8 cellular contexts compared by ENCODE assay signal in the genomic region with DNA sequence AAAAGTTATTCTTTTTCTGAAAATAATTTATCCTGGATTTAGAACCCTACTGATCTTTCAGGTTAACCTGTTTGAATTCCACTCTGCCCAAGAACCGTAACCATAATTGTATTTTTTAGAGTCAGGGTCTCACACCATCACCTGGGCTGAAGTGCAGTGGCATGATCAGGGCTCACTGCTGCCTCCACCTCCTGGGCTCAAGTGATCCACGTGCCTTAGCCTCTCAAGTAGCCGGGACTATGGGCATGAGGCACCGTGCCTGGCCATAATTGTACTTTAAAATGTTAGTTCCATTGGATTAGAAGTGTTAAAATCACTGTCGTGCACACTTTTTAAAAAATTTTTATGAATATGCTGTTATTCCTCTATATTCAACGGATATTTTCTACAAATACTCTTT. TPM values are rescaled to one million over a fixed set of nuclear protein-coding genes. Genes with fewer than 3 reads are reported as not detected.
DNase-seq lines count a peak whose midpoint lies in the region; ATAC-seq and TF ChIP-seq lines count a peak whose summit lies in the region.

No MANE protein-coding gene starts in this region.

- POLR2A ChIA-PET in activated CD4-positive, alpha-beta T cell treated with anti-CD3 and anti-CD28 coated beads, Interleukin-2, amount 10 ng/mL, durations not matched to agents 7 days and 5 days (lab: Charles Lee) = no interaction called here
- POLR2A ChIA-PET in activated B cell treated with CpG ODN at 0.5 μM for 24 hours (lab: Charles Lee) = interaction anchor here (0.6 to 2.4 kb wide), 14 partner anchors 9 to 484 kb away, joined by 3 to 26 read pairs (median 5); a partner anchor contains a TSS

- H3K4me1 ChIP-seq in suprapubic skin = peaks cover 24% of the 10 kb centered on the region

- TF ChIP-seq CTCF in activated B cell treated with CpG ODN at 0.5 μM for 24 hours (IDR thresholded peaks at IDR 0.05) = no peak
- TF ChIP-seq CTCF in suprapubic skin (IDR thresholded peaks at IDR 0.05) = no peak

- H3K9me3 Mint-ChIP-seq in activated CD4-positive, alpha-beta T cell treated with anti-CD3 and anti-CD28 coated beads, Interleukin-2, amount 10 ng/mL, durations not matched to agents 7 days and 5 days = no peaks in the 10 kb centered on the region
- H3K9me3 Mint-ChIP-seq in activated B cell treated with CpG ODN at 0.5 μM for 24 hours = no peaks in the 10 kb centered on the region

- H3K27ac Mint-ChIP-seq in activated CD4-positive, alpha-beta T cell treated with anti-CD3 and anti-CD28 coated beads, Interleukin-2, amount 10 ng/mL, durations not matched to agents 7 days and 5 days = peak overlapping the region; percentile 63
- H3K27ac Mint-ChIP-seq in activated B cell treated with CpG ODN at 0.5 μM for 24 hours = peak overlapping the region; percentile 83

- no peaks in the 10 kb centered on the region for H3K27me3 ChIP-seq in suprapubic skin

- H3K36me3 Mint-ChIP-seq in activated CD4-positive, alpha-beta T cell treated with anti-CD3 and anti-CD28 coated beads, Interleukin-2, amount 10 ng/mL, durations not matched to agents 7 days and 5 days (ENCODE audit: low read depth) = peaks cover 12% of the 10 kb centered on the region
- H3K36me3 Mint-ChIP-seq in activated B cell treated with CpG ODN at 0.5 μM for 24 hours (ENCODE audit: low read depth) = peaks cover 21% of the 10 kb centered on the region

- no peaks in the 10 kb centered on the region for H3K9me3 ChIP-seq in suprapubic skin

- TF ChIP-seq EP300 in suprapubic skin (IDR thresholded peaks at IDR 0.05) = no peak

- DNase-seq in activated CD4-positive, alpha-beta T cell treated with anti-CD3 and anti-CD28 coated beads, Interleukin-2, amount 10 ng/mL, durations not matched to agents 7 days and 5 days = no peak
- no peak for DNase-seq in activated CD4-positive, alpha-beta T cell treated with anti-CD3 and anti-CD28 coated beads for 1 hour
- DNase-seq in activated B cell treated with CpG ODN at 0.5 μM for 24 hours (no peak), kidney tubule cell (ENCODE audit: low spot score) (peak; percentile 45), suprapubic skin (ENCODE audit: low spot score in 2 of 2) (no peak), NCI-H345 treated with DMSO at 0.1 percent for 48 hours (lab: John Stamatoyannopoulos, UW; ENCODE audit: unreplicated experiment) (no peak)
- no peak for DNase-seq in stimulated activated CD4-positive, alpha-beta T cell treated with anti-CD3 and anti-CD28 coated beads, Interleukin-1b, Interleukin-23, amount 100 ng/mL, for 48 hours

- no peak for TF ChIP-seq POLR2A in suprapubic skin (IDR thresholded peaks at IDR 0.05)

- H3K27ac ChIP-seq in suprapubic skin = no peak overlapping the region

- H3K4me3 ChIP-seq in suprapubic skin = peak overlapping the region; percentile 66

- peak overlapping the region; percentile 80 for H3K4me3 Mint-ChIP-seq in activated CD4-positive, alpha-beta T cell treated with anti-CD3 and anti-CD28 coated beads, Interleukin-2, amount 10 ng/mL, durations not matched to agents 7 days and 5 days
- H3K4me3 Mint-ChIP-seq in activated B cell treated with CpG ODN at 0.5 μM for 24 hours = peak overlapping the region; percentile 70

- peaks cover 24% of the 10 kb centered on the region for H3K4me1 Mint-ChIP-seq in activated CD4-positive, alpha-beta T cell treated with anti-CD3 and anti-CD28 coated beads, Interleukin-2, amount 10 ng/mL, durations not matched to agents 7 days and 5 days
- peaks cover 25% of the 10 kb centered on the region for H3K4me1 Mint-ChIP-seq in activated B cell treated with CpG ODN at 0.5 μM for 24 hours

- H3K27me3 Mint-ChIP-seq in activated CD4-positive, alpha-beta T cell treated with anti-CD3 and anti-CD28 coated beads, Interleukin-2, amount 10 ng/mL, durations not matched to agents 7 days and 5 days = peaks cover 9% of the 10 kb centered on the region
- no peaks in the 10 kb centered on the region for H3K27me3 Mint-ChIP-seq in activated B cell treated with CpG ODN at 0.5 μM for 24 hours

- WGBS in suprapubic skin = 77% methylated on average over 6 of the region's 6 CpGs

- CTCF ChIA-PET in activated CD4-positive, alpha-beta T cell treated with anti-CD3 and anti-CD28 coated beads, Interleukin-2, amount 10 ng/mL, durations not matched to agents 7 days and 5 days (lab: Charles Lee) = interaction anchor here (0.9 to 1.7 kb wide), 2 partner anchors 10 to 30 kb away, joined by 3 to 6 read pairs; no protein-coding TSS in a partner anchor
- CTCF ChIA-PET in activated B cell treated with CpG ODN at 0.5 μM for 24 hours (lab: Charles Lee) = interaction anchor here (1.1 to 2.6 kb wide), 2 partner anchors 21 to 137 kb away, joined by 3 to 12 read pairs; no protein-coding TSS in a partner anchor

- peaks cover 5% of the 10 kb centered on the region for H3K36me3 ChIP-seq in suprapubic skin

- intact Hi-C loops in activated B cell treated with CpG ODN at 0.5 μM for 24 hours (cut with micrococcal nuclease) = loop anchor here (5.0 kb wide), 4 partner anchors 40 to 225 kb away; a partner anchor contains a TSS

- ATAC-seq in activated B cell treated with CpG ODN at 0.5 μM for 24 hours (ENCODE audit: low read depth) (no peak), HG02970 (IDR thresholded peaks at IDR 0.05; ENCODE audit: low FRiP score, unreplicated experiment) (no peak)

RNA-seq across cellular contexts. Expression of a gene that starts 1.0 kb away (rescaled TPM):
- total RNA-seq in activated CD4-positive, alpha-beta T cell treated with anti-CD3 and anti-CD28 coated beads, Interleukin-2, amount 10 ng/mL, durations not matched to agents 7 days and 5 days = 10 to 100 TPM; 24.9 to 26.6 TPM
- total RNA-seq in activated B cell treated with CpG ODN at 0.5 μM for 24 hours (39.3 and 42.5 TPM in 2 replicates), suprapubic skin (10 to 100 TPM; 24.9 to 46.7 (median 27.1) TPM)
